ENCODE assay signal across 14 cellular contexts in genomic region chr17:73013816-73014663, GRCh38.
DNase-seq lines count a peak whose midpoint lies in the region; ATAC-seq and TF ChIP-seq lines count a peak whose summit lies in the region.
"Had no signal": no experiment of that assay in that cellular context is flagged by ENCODE, and none has a peak within 500 bp of the region (broad histone marks: within the 10 kb centered on the region; RNA-seq: fewer than 3 reads in every experiment).

No MANE protein-coding gene starts in this region.

- no peaks in the 10 kb centered on the region for H4K20me1 ChIP-seq in BLaER1

- peaks cover 18% of the 10 kb centered on the region for H3K9me3 ChIP-seq in BLaER1
- H3K9me3 ChIP-seq in HEK293 (ENCODE audit: control insufficient read depth, insufficient read depth, low read depth, low read length): no peaks in the 10 kb centered on the region
- no peaks in the 10 kb centered on the region for H3K9me3 ChIP-seq in gastrocnemius medialis

- no peak overlapping the region for H3K4me3 ChIP-seq in BLaER1
- no peak overlapping the region for H3K4me3 ChIP-seq in HEK293 (ENCODE audit: low read depth, low read length)
- no peak overlapping the region for H3K4me3 ChIP-seq in gastrocnemius medialis
- H3K4me3 ChIP-seq: esophagus muscularis mucosa had no signal

- in situ Hi-C loops in gastrocnemius medialis (cut with MboI; ENCODE audit: low sequenced_read_pairs in 4 of 4): no loop called here

- intact Hi-C loops in gastrocnemius medialis (cut with DNase I; ENCODE audit: low total_unique reads): no loop called here

- H3K27me3 ChIP-seq in BLaER1 (no peaks in the 10 kb centered on the region), gastrocnemius medialis (no peaks in the 10 kb centered on the region)
- H3K27me3 ChIP-seq: esophagus muscularis mucosa had no signal

- H3K4me1 ChIP-seq in BLaER1 (peaks cover 72% of the 10 kb centered on the region), HEK293 (ENCODE audit: control insufficient read depth, insufficient read depth, low read length) (no peaks in the 10 kb centered on the region), gastrocnemius medialis (peaks cover 0 to 3% of the 10 kb centered on the region in 2 donors)
- H3K4me1 ChIP-seq: esophagus muscularis mucosa had no signal

- peak overlapping the region; percentile 60 for H3K4me2 ChIP-seq in BLaER1

- CTCF ChIA-PET in HEK293 (lab: Yijun Ruan, JAX): interaction anchor here (0.7 to 2.2 kb wide), 6 partner anchors 28 to 457 kb away, joined by 3 to 8 read pairs (median 4); no protein-coding TSS in a partner anchor

- H3K9ac ChIP-seq in BLaER1: no peak overlapping the region; the same call in 1 of the 2 replicates

- no peak for ATAC-seq in HG02870 (IDR thresholded peaks at IDR 0.05; ENCODE audit: unreplicated experiment)
- ATAC-seq in gastrocnemius medialis: no peak

- TF ChIP-seq CTCF in HEK293 (tag by site-specific recombination; IDR thresholded peaks at IDR 0.05) (0 out of 2 replicates have a peak, but pooled peaks have one; percentile 14), gastrocnemius medialis (IDR thresholded peaks at IDR 0.05 in 4 of 5, conservative IDR thresholded peaks at IDR 0.05 in 1 of 5) (no peak)

- POLR2A ChIA-PET in HEK293 (lab: Yijun Ruan, JAX): no interaction called here

- H3K36me3 ChIP-seq in BLaER1 (0 out of 2 replicates have a peak, but pooled peaks cover 3% of the 10 kb centered on the region), HEK293 (ENCODE audit: control insufficient read depth in 2 of 2, insufficient read depth in 1 of 2, low read length in 2 of 2) (no peaks in the 10 kb centered on the region), gastrocnemius medialis (no peaks in the 10 kb centered on the region)
- H3K36me3 ChIP-seq: esophagus muscularis mucosa had no signal

- DNase-seq in RPMI7951 (ENCODE audit: low read depth) (peak; percentile 22), iPS-NIHi11 (ENCODE audit: low spot score) (peak; percentile 25), GDM1 (lab: John Stamatoyannopoulos, UW) (no peak), SK-N-DZ (ENCODE audit: low spot score) (no peak), gastrocnemius medialis (no peak)
- DNase-seq: amygdala; CD8-positive, alpha-beta memory T cell; NCI-H2171; stimulated activated naive CD4-positive, alpha-beta T cell treated with Interleukin-2 at 50 U/mL for 16 hours; SW 1271 had no signal

- no peak for TF ChIP-seq POLR2A in gastrocnemius medialis (IDR thresholded peaks at IDR 0.05)

- H3K27ac ChIP-seq in BLaER1 (peak overlapping the region; percentile 76), HEK293 (ENCODE audit: extremely low read depth, low read depth, low read length) (no peak overlapping the region), gastrocnemius medialis (no peak overlapping the region)
- H3K27ac ChIP-seq: esophagus muscularis mucosa had no signal

TF ChIP-seq in HEK293, 187 proteins besides CTCF, POLR2A, EP300 and RAD21 (continues in another document):
- TF ChIP-seq REST (tag by site-specific recombination; IDR thresholded peaks at IDR 0.05): no peak
- TF ChIP-seq ZNF324 (tag by site-specific recombination; IDR thresholded peaks at IDR 0.05): no peak
- no peak for TF ChIP-seq ZNF48 (tag by site-specific recombination; IDR thresholded peaks at IDR 0.05)
- no peak for TF ChIP-seq OVOL3 (tag by site-specific recombination; IDR thresholded peaks at IDR 0.05)
- TF ChIP-seq ZNF416 (tag by site-specific recombination; IDR thresholded peaks at IDR 0.05): no peak
- TF ChIP-seq ZNF610 (tag by site-specific recombination; IDR thresholded peaks at IDR 0.05; ENCODE audit: borderline replicate concordance): no peak
- TF ChIP-seq ZNF501 (tag by site-specific recombination; IDR thresholded peaks at IDR 0.05): no peak
- TF ChIP-seq ZNF830 (tag by site-specific recombination; IDR thresholded peaks at IDR 0.05; ENCODE audit: low read depth): no peak
- no peak for TF ChIP-seq ZNF658 (tag by site-specific recombination; IDR thresholded peaks at IDR 0.05)
- TF ChIP-seq ZNF585B (tag by site-specific recombination; IDR thresholded peaks at IDR 0.05): no peak
- TF ChIP-seq ZFP3 (tag by site-specific recombination; IDR thresholded peaks at IDR 0.05; ENCODE audit: low read depth): no peak
- TF ChIP-seq KLF7 (tag by site-specific recombination; IDR thresholded peaks at IDR 0.05; ENCODE audit: borderline replicate concordance): 0 out of 2 replicates have a peak, but pooled peaks have one; percentile 30
- TF ChIP-seq PRDM6 (tag by site-specific recombination; IDR thresholded peaks at IDR 0.05): no peak
- 0 out of 2 replicates have a peak, but pooled peaks have one; percentile 34 for TF ChIP-seq ZNF629 (tag by site-specific recombination; IDR thresholded peaks at IDR 0.05)
- no peak for TF ChIP-seq TRIM28 (IDR thresholded peaks at IDR 0.05; ENCODE audit: borderline replicate concordance, low read length)
- no peak; the same call in 1 of the 2 replicates for TF ChIP-seq ZBTB20 (tag by site-specific recombination; IDR thresholded peaks at IDR 0.05)
- TF ChIP-seq ZNF155 (tag by site-specific recombination; IDR thresholded peaks at IDR 0.05): no peak
- TF ChIP-seq GLI2 (tag by site-specific recombination; IDR thresholded peaks at IDR 0.05; ENCODE audit: borderline replicate concordance, low read depth): no peak
- TF ChIP-seq ZNF423 (tag by site-specific recombination; IDR thresholded peaks at IDR 0.05): peak; percentile 82
- no peak for TF ChIP-seq MEIS1 (CRISPR knock-in tag; IDR thresholded peaks at IDR 0.05; ENCODE audit: borderline replicate concordance)
- no peak for TF ChIP-seq ZBTB6 (tag by site-specific recombination; IDR thresholded peaks at IDR 0.05)
- TF ChIP-seq ZNF174 (tag by site-specific recombination; IDR thresholded peaks at IDR 0.05): no peak
- TF ChIP-seq ZXDB (tag by site-specific recombination; IDR thresholded peaks at IDR 0.05): no peak

Comparison
In these comparisons a context has a peak if more than half of its experiments do, and no peak if none do; other contexts are left out.
1. DNase-seq: peak in RPMI7951 (single experiment) and iPS-NIHi11 (single experiment); none in GDM1 (single experiment), SK-N-DZ (single experiment) and gastrocnemius medialis (0 of 2).